25 cellular contexts compared by ENCODE assay signal in the genomic region with DNA sequence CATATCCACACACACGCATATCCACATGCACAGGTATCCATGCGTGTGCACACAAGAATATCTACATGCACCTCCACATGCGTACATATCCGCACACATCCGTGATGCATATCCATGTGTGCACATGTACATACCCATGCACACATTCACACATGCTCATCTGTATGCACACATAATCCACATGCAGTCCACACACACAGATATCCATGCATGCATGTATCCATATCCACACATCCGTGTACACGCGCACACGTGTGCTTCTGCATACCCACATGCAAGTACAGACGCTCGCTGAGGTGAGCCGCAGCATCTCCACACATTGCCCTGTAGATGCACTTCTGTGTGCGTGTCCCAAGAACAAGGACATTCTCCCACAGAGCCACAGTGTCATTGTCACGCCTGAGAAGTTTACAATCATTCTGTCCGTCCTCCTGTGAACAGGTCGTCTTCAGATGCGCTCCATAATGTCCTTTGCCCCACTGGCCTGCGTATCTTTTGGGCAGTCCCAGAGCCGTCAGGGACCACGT. TPM values are rescaled to one million over a fixed set of nuclear protein-coding genes. Genes with fewer than 3 reads are reported as not detected.
DNase-seq lines count a peak whose midpoint lies in the region; ATAC-seq and TF ChIP-seq lines count a peak whose summit lies in the region.
"Had no signal": no experiment of that assay in that cellular context is flagged by ENCODE, and none has a peak within 500 bp of the region (broad histone marks: within the 10 kb centered on the region; RNA-seq: fewer than 3 reads in every experiment).

No MANE protein-coding gene starts in this region.

- POLR2A ChIA-PET in Caco-2 (lab: Charles Lee) (no interaction called here), Panc1 (lab: Charles Lee) (no interaction called here)

- H3K27ac Mint-ChIP-seq in Caco-2 (ENCODE audit: unreplicated experiment): peak overlapping the region; percentile 64
- H3K27ac Mint-ChIP-seq: CD8-positive, alpha-beta T cell; IgD-negative memory B cell had no signal

- H3K27ac ChIP-seq in Panc1 (ENCODE audit: low read length) (peak overlapping the region; percentile 66), liver (ENCODE audit: low read depth in 1 of 2, low read length in 2 of 2) (peak overlapping the region; percentile 61 to 69), osteoblast (ENCODE audit: low read depth, low read length) (no peak overlapping the region)
- H3K27ac ChIP-seq: A549, C4-2B, KMS-11, SK-N-MC had no signal

- in situ Hi-C loops in Panc1 (cut with HindIII; ENCODE audit: low pct_unique_long_range_greater_than_20kb, low sequenced_read_pairs): no loop called here

- peak overlapping the region in 1 of 2 donors; percentile 42 for H3K9ac ChIP-seq in liver (ENCODE audit: low read depth in 1 of 2, low read length in 2 of 2)
- H3K9ac ChIP-seq: KMS-11 had no signal

- H3K27me3 ChIP-seq in Caco-2 (replicated peaks; ENCODE audit: control insufficient read depth, insufficient read depth, low read length) (no peaks in the 10 kb centered on the region), Panc1 (ENCODE audit: control insufficient read depth, insufficient read depth, low read length) (no peaks in the 10 kb centered on the region), liver (ENCODE audit: control insufficient read depth in 4 of 4, insufficient read depth in 4 of 4, low read length in 3 of 4) (no peaks in the 10 kb centered on the region), osteoblast (ENCODE audit: insufficient read depth, low read length) (no peaks in the 10 kb centered on the region)

- no peaks in the 10 kb centered on the region for H3K36me3 ChIP-seq in Caco-2 (ENCODE audit: control insufficient read depth, insufficient read depth, low read length)
- no peaks in the 10 kb centered on the region; the same call in 1 of the 2 replicates for H3K36me3 ChIP-seq in Panc1 (ENCODE audit: control insufficient read depth, insufficient read depth, low read length)
- no peaks in the 10 kb centered on the region for H3K36me3 ChIP-seq in liver (ENCODE audit: control insufficient read depth in 4 of 4, insufficient read depth in 3 of 4, low read depth in 1 of 4, low read length in 3 of 4)
- H3K36me3 ChIP-seq in osteoblast (ENCODE audit: insufficient read depth, low read length): no peaks in the 10 kb centered on the region

- H3K36me3 Mint-ChIP-seq in Caco-2 (ENCODE audit: insufficient read depth, unreplicated experiment): peaks cover 71% of the 10 kb centered on the region
- H3K36me3 Mint-ChIP-seq: CD8-positive, alpha-beta T cell; IgD-negative memory B cell had no signal

- TF ChIP-seq RAD21 in liver (IDR thresholded peaks at IDR 0.05): no peak

- CTCF ChIA-PET in Caco-2 (lab: Charles Lee) (no interaction called here), Panc1 (lab: Charles Lee) (no interaction called here)

- no peaks in the 10 kb centered on the region for H3K27me3 Mint-ChIP-seq in Caco-2 (ENCODE audit: insufficient read depth, unreplicated experiment)

- no peaks in the 10 kb centered on the region for H4K20me1 ChIP-seq in osteoblast (ENCODE audit: insufficient read depth, low read length)

- H3K4me1 ChIP-seq in Caco-2: peaks cover 8% of the 10 kb centered on the region; the same call in 1 of the 2 replicates
- peaks cover 55% of the 10 kb centered on the region for H3K4me1 ChIP-seq in Panc1 (ENCODE audit: control insufficient read depth, insufficient read depth, low read length)
- peaks cover 14 to 56% (median 47%) of the 10 kb centered on the region in 4 donors for H3K4me1 ChIP-seq in liver (ENCODE audit: control insufficient read depth in 4 of 4, insufficient read depth in 4 of 4, low read length in 3 of 4)
- H3K4me1 ChIP-seq in osteoblast (ENCODE audit: insufficient read depth, low read length): no peaks in the 10 kb centered on the region
- H3K4me1 ChIP-seq: A549 had no signal

- H3K4me2 ChIP-seq in osteoblast (ENCODE audit: insufficient read depth, low read length): no peak overlapping the region
- H3K4me2 ChIP-seq: A549, KMS-11 had no signal

- DNase-seq in Caco-2: no peak
- no peak for DNase-seq in Panc1 (ENCODE audit: low read depth, low spot score)
- peak; percentile 51 for DNase-seq in osteoblast (ENCODE audit: insufficient read length, low spot score, missing footprints)
- no peak for DNase-seq in stimulated activated CD4-positive, alpha-beta T cell treated with anti-CD3 and anti-CD28 coated beads, Interleukin-4, amount 100 ng/mL, for 24 hours
- no peak for DNase-seq in NCI-H2227 (lab: John Stamatoyannopoulos, UW; ENCODE audit: unreplicated experiment)
- DNase-seq: AML-193; Calu3; CD8-positive, alpha-beta T cell; DMS79 treated with DMSO at 0.1 percent for 48 hours; GF-D8; HCEC 1CT; MM.1S; NCI-H2029; NCI-H446 treated with DMSO at 0.1 percent for 48 hours; NCI-H526; NCI-H82; NK-92 treated with Interleukin-12 subunit alpha and Interleukin-12 subunit beta, amount 100 ng/mL, for 24 hours; SIG-M5 had no signal

- BruUV-seq in Caco-2 (replicated peaks; lab: Mats Ljungman, UMichigan): no TSS peak
- no TSS peak for BruUV-seq in Panc1 (replicated peaks; lab: Mats Ljungman, UMichigan)

- ATAC-seq in Panc1 (no peak), GM19467 (IDR thresholded peaks at IDR 0.05; ENCODE audit: unreplicated experiment) (no peak)
- ATAC-seq: A549; CD8-positive, alpha-beta T cell had no signal

- WGBS in liver: 58% methylated on average over 20 of the region's 20 CpGs

- H3K9me3 ChIP-seq in Caco-2 (peaks cover 16% of the 10 kb centered on the region), Panc1 (ENCODE audit: control insufficient read depth, insufficient read depth, low read depth, low read length) (no peaks in the 10 kb centered on the region), liver (ENCODE audit: control insufficient read depth in 4 of 4, low read length in 3 of 4) (no peaks in the 10 kb centered on the region), osteoblast (ENCODE audit: low read depth, low read length) (no peaks in the 10 kb centered on the region)

- peaks cover 6% of the 10 kb centered on the region for H3K4me1 Mint-ChIP-seq in Caco-2 (ENCODE audit: low read depth, unreplicated experiment)
- H3K4me1 Mint-ChIP-seq: IgD-negative memory B cell had no signal

- H2AFZ ChIP-seq in osteoblast (ENCODE audit: low read length): no peak overlapping the region

- H3K4me3 ChIP-seq in Caco-2 (ENCODE audit: low read depth, low read length): no peak overlapping the region
- no peak overlapping the region for H3K4me3 ChIP-seq in Panc1 (ENCODE audit: low read depth in 2 of 2, low read length in 2 of 2)
- peak overlapping the region; percentile 41 to 81 (median 56) for H3K4me3 ChIP-seq in liver (ENCODE audit: low read depth in 1 of 3, low read length in 3 of 3)
- no peak overlapping the region for H3K4me3 ChIP-seq in osteoblast (ENCODE audit: insufficient read depth, low read length)
- H3K4me3 ChIP-seq: A549, SK-N-MC had no signal

- intact Hi-C loops in Caco-2 (cut with micrococcal nuclease; ENCODE audit: unreplicated experiment) (no loop called here), Panc1 (cut with micrococcal nuclease; ENCODE audit: unreplicated experiment) (no loop called here)

- H3K79me2 ChIP-seq in osteoblast (ENCODE audit: insufficient read depth, low read length): no peaks in the 10 kb centered on the region

- TF ChIP-seq CTCF in Caco-2 (IDR thresholded peaks at IDR 0.05; ENCODE audit: insufficient read depth in 1 of 2, low read depth in 1 of 2, low read length in 1 of 2, severe bottlenecking in 1 of 2, unreplicated experiment in 1 of 2) (no peak), Panc1 (IDR thresholded peaks at IDR 0.05) (no peak), liver (IDR thresholded peaks at IDR 0.05; ENCODE audit: low read depth, low read length, missing input control) (no peak), osteoblast (IDR thresholded peaks at IDR 0.05; ENCODE audit: extremely low read depth, low read depth, low read length) (no peak)

- no peak overlapping the region for H3K4me3 Mint-ChIP-seq in Caco-2 (ENCODE audit: unreplicated experiment)
- H3K4me3 Mint-ChIP-seq: CD8-positive, alpha-beta T cell; IgD-negative memory B cell had no signal

- H3K9me3 Mint-ChIP-seq in Caco-2 (ENCODE audit: unreplicated experiment): peaks cover 19% of the 10 kb centered on the region
- H3K9me3 Mint-ChIP-seq: CD8-positive, alpha-beta T cell had no signal

TF ChIP-seq in liver, 16 proteins besides CTCF, POLR2A, EP300 and RAD21:
- TF ChIP-seq, protein P1, sequence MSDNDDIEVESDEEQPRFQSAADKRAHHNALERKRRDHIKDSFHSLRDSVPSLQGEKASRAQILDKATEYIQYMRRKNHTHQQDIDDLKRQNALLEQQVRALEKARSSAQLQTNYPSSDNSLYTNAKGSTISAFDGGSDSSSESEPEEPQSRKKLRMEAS (IDR thresholded peaks at IDR 0.05): no peak
- TF ChIP-seq FOXA2 (IDR thresholded peaks at IDR 0.05): no peak
- TF ChIP-seq JUND (IDR thresholded peaks at IDR 0.05): peak in 1 of 2 donors; percentile 40
- TF ChIP-seq HNF4A (conservative IDR thresholded peaks at IDR 0.05): peak in 1 of 2 donors; percentile 83
- TF ChIP-seq, protein P2, sequence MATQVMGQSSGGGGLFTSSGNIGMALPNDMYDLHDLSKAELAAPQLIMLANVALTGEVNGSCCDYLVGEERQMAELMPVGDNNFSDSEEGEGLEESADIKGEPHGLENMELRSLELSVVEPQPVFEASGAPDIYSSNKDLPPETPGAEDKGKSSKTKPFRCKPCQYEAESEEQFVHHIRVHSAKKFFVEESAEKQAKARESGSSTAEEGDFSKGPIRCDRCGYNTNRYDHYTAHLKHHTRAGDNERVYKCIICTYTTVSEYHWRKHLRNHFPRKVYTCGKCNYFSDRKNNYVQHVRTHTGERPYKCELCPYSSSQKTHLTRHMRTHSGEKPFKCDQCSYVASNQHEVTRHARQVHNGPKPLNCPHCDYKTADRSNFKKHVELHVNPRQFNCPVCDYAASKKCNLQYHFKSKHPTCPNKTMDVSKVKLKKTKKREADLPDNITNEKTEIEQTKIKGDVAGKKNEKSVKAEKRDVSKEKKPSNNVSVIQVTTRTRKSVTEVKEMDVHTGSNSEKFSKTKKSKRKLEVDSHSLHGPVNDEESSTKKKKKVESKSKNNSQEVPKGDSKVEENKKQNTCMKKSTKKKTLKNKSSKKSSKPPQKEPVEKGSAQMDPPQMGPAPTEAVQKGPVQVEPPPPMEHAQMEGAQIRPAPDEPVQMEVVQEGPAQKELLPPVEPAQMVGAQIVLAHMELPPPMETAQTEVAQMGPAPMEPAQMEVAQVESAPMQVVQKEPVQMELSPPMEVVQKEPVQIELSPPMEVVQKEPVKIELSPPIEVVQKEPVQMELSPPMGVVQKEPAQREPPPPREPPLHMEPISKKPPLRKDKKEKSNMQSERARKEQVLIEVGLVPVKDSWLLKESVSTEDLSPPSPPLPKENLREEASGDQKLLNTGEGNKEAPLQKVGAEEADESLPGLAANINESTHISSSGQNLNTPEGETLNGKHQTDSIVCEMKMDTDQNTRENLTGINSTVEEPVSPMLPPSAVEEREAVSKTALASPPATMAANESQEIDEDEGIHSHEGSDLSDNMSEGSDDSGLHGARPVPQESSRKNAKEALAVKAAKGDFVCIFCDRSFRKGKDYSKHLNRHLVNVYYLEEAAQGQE (IDR thresholded peaks at IDR 0.05): peak; percentile 32
- TF ChIP-seq TAF1 (conservative IDR thresholded peaks at IDR 0.05): no peak
TF ChIP-seq in liver: peak in this region for 3.

RNA-seq across cellular contexts. Expression of a gene that starts 43.4 kb away (rescaled TPM):
- total RNA-seq in Caco-2 (2022): 160 and 170 TPM in 2 replicates
- total RNA-seq in Panc1 (2021; ENCODE audit: unreplicated experiment): 676 TPM
- polyA plus RNA-seq in Panc1 (2012; ENCODE audit: insufficient read length): 1,186 TPM
- 100 to 1,000 TPM; 209 to 308 TPM for total RNA-seq in liver
- polyA plus RNA-seq in liver: 100 to 1,000 TPM in 1 of 2 donors, 10 to 100 TPM in 1; 44.9 to 255 TPM
- total RNA-seq in osteoblast: 8.3 and 8.8 TPM in 2 replicates

Comparison
In these comparisons a context has a peak if more than half of its experiments do, and no peak if none do; other contexts are left out.
1. H3K4me3 ChIP-seq: peak in liver (3 of 3); none in Caco-2 (single experiment), Panc1 (0 of 2) and osteoblast (single experiment).
2. RNA of a gene that starts 43.4 kb away (total RNA-seq): 676 TPM in Panc1 (single experiment), 209 to 308 TPM in liver and 160 to 170 TPM in Caco-2; 8.3 to 8.8 TPM in osteoblast; every median in the first group is over 10 times any median in the second.